In genomic region chr2:239768907-239769573, GRCh38 we compare ENCODE assay signal across 16 cellular contexts.
DNase-seq lines count a peak whose midpoint lies in the region; ATAC-seq lines count a peak whose summit lies in the region.
"Had no signal": no experiment of that assay in that cellular context is flagged by ENCODE, and none has a peak within 500 bp of the region (broad histone marks: within the 10 kb centered on the region; RNA-seq: fewer than 3 reads in every experiment).

No MANE protein-coding gene starts in this region.

- in situ Hi-C loops in SK-MEL-5 (cut with HindIII; ENCODE audit: low pct_unique_long_range_greater_than_20kb, low sequenced_read_pairs) = no loop called here

- H2BK15ac ChIP-seq in neuronal stem cell (ENCODE audit: low read length) = no peak overlapping the region

- DNase-seq in Right ventricle myocardium inferior (ENCODE audit: missing footprints) (peak; percentile 17), left ventricle myocardium superior (no peak), SK-MEL-5 (ENCODE audit: low read depth, low spot score) (peak; percentile 30), neuronal stem cell (ENCODE audit: low spot score) (no peak), 8988T (no peak), pons (ENCODE audit: low spot score) (no peak)
- DNase-seq: ACHN, DND-41, H7, HFFc6, KG1, NCI-H2171 treated with DMSO at 0.1 percent for 48 hours had no signal

- no peak overlapping the region for H3K18ac ChIP-seq in neuronal stem cell (ENCODE audit: low read length)

- ATAC-seq in Right ventricle myocardium inferior (no peak), left ventricle myocardium superior (no peak), HG02588 (IDR thresholded peaks at IDR 0.05; ENCODE audit: unreplicated experiment) (no peak)
- ATAC-seq: Panc1 had no signal

- intact Hi-C loops in Right ventricle myocardium inferior (cut with DNase I) (no loop called here), left ventricle myocardium superior (cut with micrococcal nuclease) (no loop called here)

- no peaks in the 10 kb centered on the region for H3K36me3 ChIP-seq in neuronal stem cell (replicated peaks in 1 of 2; ENCODE audit: control insufficient read depth in 2 of 2, insufficient read depth in 2 of 2, low read length in 2 of 2)

- no peak overlapping the region for H2AFZ ChIP-seq in neuronal stem cell (ENCODE audit: low read length)

- peaks cover 0 to 9% of the 10 kb centered on the region in 2 donors for H3K9me3 ChIP-seq in neuronal stem cell (replicated peaks in 1 of 2; ENCODE audit: control insufficient read depth in 2 of 2, insufficient read depth in 1 of 2, low read depth in 1 of 2, low read length in 2 of 2)

- no CpG with 5 or more reads among the region's 10 CpGs for WGBS in neuronal stem cell (ENCODE audit: extremely low coverage in 2 of 2, insufficient read length in 2 of 2, insufficient replicate concordance in 1 of 2), 2 donors

- H3K23ac ChIP-seq in neuronal stem cell (ENCODE audit: low read depth, low read length, poor library complexity) = peak overlapping the region; percentile 0

- H3K9ac ChIP-seq in neuronal stem cell (ENCODE audit: low read depth, low read length, poor library complexity) = no peak overlapping the region

- no peak overlapping the region for H2BK120ac ChIP-seq in neuronal stem cell (ENCODE audit: low read depth, low read length)

- H2AK5ac ChIP-seq in neuronal stem cell (ENCODE audit: low read depth, low read length) = peak overlapping the region; percentile 45

- no peak overlapping the region for H4K91ac ChIP-seq in neuronal stem cell (ENCODE audit: low read depth, low read length, poor library complexity)

- H3K4me2 ChIP-seq in neuronal stem cell (ENCODE audit: insufficient read depth, low read length, poor library complexity, severe bottlenecking) = no peak overlapping the region

- H3K27me3 ChIP-seq in neuronal stem cell (ENCODE audit: control insufficient read depth in 3 of 3, insufficient read depth in 3 of 3, low read depth in 1 of 3, low read length in 3 of 3) = peaks cover 0 to 3% (median 0%) of the 10 kb centered on the region in 3 experiments

- no peaks in the 10 kb centered on the region for H3K79me1 ChIP-seq in neuronal stem cell (ENCODE audit: low read depth, low read length)

- no peak overlapping the region for H3K27ac ChIP-seq in neuronal stem cell (replicated peaks; ENCODE audit: low read length)
- H3K27ac ChIP-seq: C4-2B, SK-N-MC had no signal

- H2BK12ac ChIP-seq in neuronal stem cell (ENCODE audit: low read length) = no peak overlapping the region

- no peak overlapping the region for H3K4ac ChIP-seq in neuronal stem cell (ENCODE audit: low read length)

- H4K8ac ChIP-seq in neuronal stem cell (ENCODE audit: low read depth, low read length) = no peak overlapping the region

- H3K4me3 ChIP-seq in neuronal stem cell (ENCODE audit: low read length in 2 of 2) = no peak overlapping the region
- H3K4me3 ChIP-seq: SK-N-MC had no signal

- H2BK5ac ChIP-seq in neuronal stem cell (ENCODE audit: low read length) = no peak overlapping the region

- H3K4me1 ChIP-seq in neuronal stem cell (ENCODE audit: control insufficient read depth in 2 of 2, insufficient read depth in 1 of 2, low read depth in 1 of 2, low read length in 2 of 2) = no peaks in the 10 kb centered on the region

- H3K14ac ChIP-seq in neuronal stem cell (ENCODE audit: low read length) = no peak overlapping the region

Comparison
In these comparisons a context has a peak if more than half of its experiments do, and no peak if none do; other contexts are left out.
1. DNase-seq: peak in Right ventricle myocardium inferior (single experiment) and SK-MEL-5 (single experiment); none in left ventricle myocardium superior (single experiment), neuronal stem cell (single experiment), 8988T (single experiment) and pons (single experiment).